20 cellular contexts compared by ENCODE assay signal in the genomic region with DNA sequence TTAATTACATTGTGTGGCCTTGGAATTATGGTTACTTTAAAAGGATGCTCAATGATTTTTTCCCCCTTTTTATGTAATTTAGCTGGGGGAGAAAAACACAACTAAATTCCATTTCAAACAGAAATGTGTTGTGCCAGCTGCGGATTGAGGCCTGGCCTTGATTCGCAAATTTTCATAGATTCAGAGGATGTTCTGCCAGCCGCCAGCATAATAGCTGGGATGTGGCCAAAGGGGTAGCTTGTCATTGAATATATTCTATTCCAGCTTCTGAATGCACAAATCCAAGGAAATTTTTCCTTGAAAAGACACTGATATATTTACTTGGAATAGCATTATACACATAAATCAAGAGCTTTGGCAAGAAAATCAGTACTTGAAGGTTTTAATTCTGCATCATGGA. TPM values are rescaled to one million over a fixed set of nuclear protein-coding genes. Genes with fewer than 3 reads are reported as not detected.
DNase-seq lines count a peak whose midpoint lies in the region; ATAC-seq and TF ChIP-seq lines count a peak whose summit lies in the region.
"Had no signal": no experiment of that assay in that cellular context is flagged by ENCODE, and none has a peak within 500 bp of the region (broad histone marks: within the 10 kb centered on the region; RNA-seq: fewer than 3 reads in every experiment).

No MANE protein-coding gene starts in this region.

- ATAC-seq in HG03159 (IDR thresholded peaks at IDR 0.05; ENCODE audit: unreplicated experiment) (no peak), GM18502 (IDR thresholded peaks at IDR 0.05; ENCODE audit: poor library complexity, unreplicated experiment) (no peak)
- ATAC-seq: GM23338, HCT116 had no signal

- peaks cover 8% of the 10 kb centered on the region for H3K36me3 Mint-ChIP-seq in glutamatergic neuron (ENCODE audit: unreplicated experiment)
- H3K36me3 Mint-ChIP-seq: CD14-positive monocyte; CD8-positive, alpha-beta memory T cell had no signal

- H3K4me3 Mint-ChIP-seq in glutamatergic neuron (ENCODE audit: unreplicated experiment) = no peak overlapping the region
- H3K4me3 Mint-ChIP-seq: CD14-positive monocyte; CD4-positive, alpha-beta T cell; CD8-positive, alpha-beta memory T cell; GM23338; H9 had no signal

- H3K9me3 Mint-ChIP-seq in glutamatergic neuron (ENCODE audit: unreplicated experiment) = peaks cover 2% of the 10 kb centered on the region
- H3K9me3 Mint-ChIP-seq: GM23338, H9 had no signal

- DNase-seq in Ammon's horn (ENCODE audit: low spot score) (peak; percentile 23), head of caudate nucleus (peak in 29 of 42 donors; percentile 5 to 68 (median 30)), putamen (ENCODE audit: low spot score) (peak; percentile 12), NCI-H2171 treated with DMSO at 0.1 percent for 48 hours (lab: John Stamatoyannopoulos, UW) (no peak), glutamatergic neuron (no peak)
- DNase-seq: BE2C; CD4-positive, alpha-beta T cell; CD8-positive, alpha-beta memory T cell; DMS 273 treated with DMSO at 0.1 percent for 48 hours; DMS79 treated with DMSO at 0.1 percent for 48 hours; H9 had no signal

- no peak overlapping the region for H3K27ac Mint-ChIP-seq in glutamatergic neuron (ENCODE audit: unreplicated experiment)
- H3K27ac Mint-ChIP-seq: CD14-positive monocyte; CD4-positive, alpha-beta T cell; CD8-positive, alpha-beta memory T cell; GM23338; H9 had no signal

- H3K27ac ChIP-seq in cingulate gyrus (ENCODE audit: low read depth, low read length) = peak overlapping the region; percentile 23
- H3K27ac ChIP-seq: 22Rv1; BLaER1 treated with 17β-estradiol and CSF1 and Interleukin-3, amounts not matched to agents 10 nM and 100 nM had no signal

- H3K4me1 Mint-ChIP-seq in glutamatergic neuron (ENCODE audit: low read depth, unreplicated experiment) = peaks cover 15% of the 10 kb centered on the region
- H3K4me1 Mint-ChIP-seq: CD14-positive monocyte; CD8-positive, alpha-beta memory T cell; GM23338 had no signal

- no peaks in the 10 kb centered on the region for H3K27me3 Mint-ChIP-seq in glutamatergic neuron (ENCODE audit: unreplicated experiment)
- H3K27me3 Mint-ChIP-seq: CD4-positive, alpha-beta T cell; CD8-positive, alpha-beta memory T cell had no signal

- no peak for TF ChIP-seq CTCF in glutamatergic neuron (IDR thresholded peaks at IDR 0.05; ENCODE audit: partially characterized antibody, unreplicated experiment)

- intact Hi-C loops in head of caudate nucleus (cut with DNase I) = no loop called here

RNA-seq across cellular contexts. Expression of a gene that starts 43.7 kb away (rescaled TPM):
- 16.7 TPM for total RNA-seq in glutamatergic neuron (ENCODE audit: unreplicated experiment)
- total RNA-seq: CD4-positive, alpha-beta T cell; CD8-positive, alpha-beta memory T cell; G401 had no signal

Comparison
In these comparisons a context has a peak if more than half of its experiments do, and no peak if none do; other contexts are left out.
1. DNase-seq: peak in Ammon's horn (single experiment), head of caudate nucleus (29 of 42) and putamen (single experiment); none in NCI-H2171 treated with DMSO at 0.1 percent for 48 hours (single experiment) and glutamatergic neuron (single experiment).